Comparison of ENCODE assay signal across 1 cellular context in the genomic region with DNA sequence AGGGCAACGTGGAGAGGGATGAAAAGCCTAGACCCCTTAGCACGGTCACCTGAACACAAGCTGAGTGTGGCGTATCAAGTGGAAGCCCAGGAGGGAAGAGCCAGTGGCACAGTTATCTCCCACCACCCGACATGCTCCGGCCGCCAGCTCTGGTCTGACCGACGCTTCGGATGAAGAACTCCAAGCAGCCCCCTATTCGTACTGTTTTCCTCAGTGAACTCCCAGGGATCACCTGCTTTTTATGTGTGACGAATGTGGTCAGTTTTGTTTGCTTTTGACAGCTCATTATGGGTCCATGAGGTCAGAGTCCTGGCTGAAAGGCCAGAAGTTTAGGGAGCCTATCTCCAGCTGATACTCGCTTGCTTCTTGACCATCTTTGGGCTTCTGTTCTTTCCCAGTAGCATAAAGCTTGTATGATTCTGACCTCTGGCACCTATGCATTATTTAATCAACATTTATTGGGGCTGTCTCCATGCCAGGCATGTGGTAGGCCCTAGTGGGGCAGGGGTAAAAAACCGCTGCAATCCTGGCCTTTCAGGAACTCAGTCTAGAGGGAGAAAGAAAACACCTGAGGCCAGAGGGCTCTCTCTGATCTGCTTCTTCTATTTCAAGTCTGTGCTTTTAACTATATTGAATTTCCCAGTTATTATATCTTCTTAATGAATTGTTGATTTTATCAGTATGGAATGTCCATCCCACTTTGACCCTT.
TF ChIP-seq lines count a peak whose summit lies in the region.

No MANE protein-coding gene starts in this region.

TF ChIP-seq in HepG2, 621 proteins besides CTCF, POLR2A, EP300 and RAD21 (continued from another document and continues in another):
- TF ChIP-seq, protein P1, sequence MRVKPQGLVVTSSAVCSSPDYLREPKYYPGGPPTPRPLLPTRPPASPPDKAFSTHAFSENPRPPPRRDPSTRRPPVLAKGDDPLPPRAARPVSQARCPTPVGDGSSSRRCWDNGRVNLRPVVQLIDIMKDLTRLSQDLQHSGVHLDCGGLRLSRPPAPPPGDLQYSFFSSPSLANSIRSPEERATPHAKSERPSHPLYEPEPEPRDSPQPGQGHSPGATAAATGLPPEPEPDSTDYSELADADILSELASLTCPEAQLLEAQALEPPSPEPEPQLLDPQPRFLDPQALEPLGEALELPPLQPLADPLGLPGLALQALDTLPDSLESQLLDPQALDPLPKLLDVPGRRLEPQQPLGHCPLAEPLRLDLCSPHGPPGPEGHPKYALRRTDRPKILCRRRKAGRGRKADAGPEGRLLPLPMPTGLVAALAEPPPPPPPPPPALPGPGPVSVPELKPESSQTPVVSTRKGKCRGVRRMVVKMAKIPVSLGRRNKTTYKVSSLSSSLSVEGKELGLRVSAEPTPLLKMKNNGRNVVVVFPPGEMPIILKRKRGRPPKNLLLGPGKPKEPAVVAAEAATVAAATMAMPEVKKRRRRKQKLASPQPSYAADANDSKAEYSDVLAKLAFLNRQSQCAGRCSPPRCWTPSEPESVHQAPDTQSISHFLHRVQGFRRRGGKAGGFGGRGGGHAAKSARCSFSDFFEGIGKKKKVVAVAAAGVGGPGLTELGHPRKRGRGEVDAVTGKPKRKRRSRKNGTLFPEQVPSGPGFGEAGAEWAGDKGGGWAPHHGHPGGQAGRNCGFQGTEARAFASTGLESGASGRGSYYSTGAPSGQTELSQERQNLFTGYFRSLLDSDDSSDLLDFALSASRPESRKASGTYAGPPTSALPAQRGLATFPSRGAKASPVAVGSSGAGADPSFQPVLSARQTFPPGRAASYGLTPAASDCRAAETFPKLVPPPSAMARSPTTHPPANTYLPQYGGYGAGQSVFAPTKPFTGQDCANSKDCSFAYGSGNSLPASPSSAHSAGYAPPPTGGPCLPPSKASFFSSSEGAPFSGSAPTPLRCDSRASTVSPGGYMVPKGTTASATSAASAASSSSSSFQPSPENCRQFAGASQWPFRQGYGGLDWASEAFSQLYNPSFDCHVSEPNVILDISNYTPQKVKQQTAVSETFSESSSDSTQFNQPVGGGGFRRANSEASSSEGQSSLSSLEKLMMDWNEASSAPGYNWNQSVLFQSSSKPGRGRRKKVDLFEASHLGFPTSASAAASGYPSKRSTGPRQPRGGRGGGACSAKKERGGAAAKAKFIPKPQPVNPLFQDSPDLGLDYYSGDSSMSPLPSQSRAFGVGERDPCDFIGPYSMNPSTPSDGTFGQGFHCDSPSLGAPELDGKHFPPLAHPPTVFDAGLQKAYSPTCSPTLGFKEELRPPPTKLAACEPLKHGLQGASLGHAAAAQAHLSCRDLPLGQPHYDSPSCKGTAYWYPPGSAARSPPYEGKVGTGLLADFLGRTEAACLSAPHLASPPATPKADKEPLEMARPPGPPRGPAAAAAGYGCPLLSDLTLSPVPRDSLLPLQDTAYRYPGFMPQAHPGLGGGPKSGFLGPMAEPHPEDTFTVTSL (CRISPR knock-in tag; IDR thresholded peaks at IDR 0.05; ENCODE audit: borderline replicate concordance): peak; percentile 94; the same call in 1 of the 2 replicates
- TF ChIP-seq CCAR2 (optimal IDR thresholded peaks at IDR 0.05; ENCODE audit: low read depth, low read length): no peak
- TF ChIP-seq ZNF33A (CRISPR knock-in tag; IDR thresholded peaks at IDR 0.05; ENCODE audit: borderline replicate concordance): peak; percentile 45; the same call in 1 of the 2 replicates
- no peak for TF ChIP-seq ZNF546 (CRISPR knock-in tag; conservative IDR thresholded peaks at IDR 0.05)
- TF ChIP-seq ZNF747 (CRISPR knock-in tag; IDR thresholded peaks at IDR 0.05; ENCODE audit: borderline replicate concordance): peak; percentile 66; the same call in 1 of the 2 replicates
- TF ChIP-seq ELF3 (CRISPR knock-in tag; IDR thresholded peaks at IDR 0.05): peak; percentile 65
- peak; percentile 48; the same call in 1 of the 2 replicates for TF ChIP-seq SPEN (CRISPR knock-in tag; IDR thresholded peaks at IDR 0.05; ENCODE audit: low read depth)
- TF ChIP-seq, protein P2, sequence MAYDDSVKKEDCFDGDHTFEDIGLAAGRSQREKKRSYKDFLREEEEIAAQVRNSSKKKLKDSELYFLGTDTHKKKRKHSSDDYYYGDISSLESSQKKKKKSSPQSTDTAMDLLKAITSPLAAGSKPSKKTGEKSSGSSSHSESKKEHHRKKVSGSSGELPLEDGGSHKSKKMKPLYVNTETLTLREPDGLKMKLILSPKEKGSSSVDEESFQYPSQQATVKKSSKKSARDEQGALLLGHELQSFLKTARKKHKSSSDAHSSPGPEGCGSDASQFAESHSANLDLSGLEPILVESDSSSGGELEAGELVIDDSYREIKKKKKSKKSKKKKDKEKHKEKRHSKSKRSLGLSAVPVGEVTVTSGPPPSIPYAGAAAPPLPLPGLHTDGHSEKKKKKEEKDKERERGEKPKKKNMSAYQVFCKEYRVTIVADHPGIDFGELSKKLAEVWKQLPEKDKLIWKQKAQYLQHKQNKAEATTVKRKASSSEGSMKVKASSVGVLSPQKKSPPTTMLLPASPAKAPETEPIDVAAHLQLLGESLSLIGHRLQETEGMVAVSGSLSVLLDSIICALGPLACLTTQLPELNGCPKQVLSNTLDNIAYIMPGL (CRISPR knock-in tag; IDR thresholded peaks at IDR 0.05; ENCODE audit: borderline replicate concordance in 1 of 2, low read depth in 1 of 2): peak in 1 of 2 experiments; percentile 15; a peak in 2 of 4 replicates
- TF ChIP-seq SOX5 (CRISPR knock-in tag; IDR thresholded peaks at IDR 0.05; ENCODE audit: borderline replicate concordance): peak; percentile 76
- TF ChIP-seq ESRRA (CRISPR knock-in tag; IDR thresholded peaks at IDR 0.05; ENCODE audit: low read depth): peak; percentile 81
- peak; percentile 22; the same call in 1 of the 2 replicates for TF ChIP-seq THAP11 (CRISPR knock-in tag; IDR thresholded peaks at IDR 0.05)
- 0 out of 2 replicates have a peak, but pooled peaks have one; percentile 4 for TF ChIP-seq ZNF772 (CRISPR knock-in tag; IDR thresholded peaks at IDR 0.05)
- TF ChIP-seq, protein P3, sequence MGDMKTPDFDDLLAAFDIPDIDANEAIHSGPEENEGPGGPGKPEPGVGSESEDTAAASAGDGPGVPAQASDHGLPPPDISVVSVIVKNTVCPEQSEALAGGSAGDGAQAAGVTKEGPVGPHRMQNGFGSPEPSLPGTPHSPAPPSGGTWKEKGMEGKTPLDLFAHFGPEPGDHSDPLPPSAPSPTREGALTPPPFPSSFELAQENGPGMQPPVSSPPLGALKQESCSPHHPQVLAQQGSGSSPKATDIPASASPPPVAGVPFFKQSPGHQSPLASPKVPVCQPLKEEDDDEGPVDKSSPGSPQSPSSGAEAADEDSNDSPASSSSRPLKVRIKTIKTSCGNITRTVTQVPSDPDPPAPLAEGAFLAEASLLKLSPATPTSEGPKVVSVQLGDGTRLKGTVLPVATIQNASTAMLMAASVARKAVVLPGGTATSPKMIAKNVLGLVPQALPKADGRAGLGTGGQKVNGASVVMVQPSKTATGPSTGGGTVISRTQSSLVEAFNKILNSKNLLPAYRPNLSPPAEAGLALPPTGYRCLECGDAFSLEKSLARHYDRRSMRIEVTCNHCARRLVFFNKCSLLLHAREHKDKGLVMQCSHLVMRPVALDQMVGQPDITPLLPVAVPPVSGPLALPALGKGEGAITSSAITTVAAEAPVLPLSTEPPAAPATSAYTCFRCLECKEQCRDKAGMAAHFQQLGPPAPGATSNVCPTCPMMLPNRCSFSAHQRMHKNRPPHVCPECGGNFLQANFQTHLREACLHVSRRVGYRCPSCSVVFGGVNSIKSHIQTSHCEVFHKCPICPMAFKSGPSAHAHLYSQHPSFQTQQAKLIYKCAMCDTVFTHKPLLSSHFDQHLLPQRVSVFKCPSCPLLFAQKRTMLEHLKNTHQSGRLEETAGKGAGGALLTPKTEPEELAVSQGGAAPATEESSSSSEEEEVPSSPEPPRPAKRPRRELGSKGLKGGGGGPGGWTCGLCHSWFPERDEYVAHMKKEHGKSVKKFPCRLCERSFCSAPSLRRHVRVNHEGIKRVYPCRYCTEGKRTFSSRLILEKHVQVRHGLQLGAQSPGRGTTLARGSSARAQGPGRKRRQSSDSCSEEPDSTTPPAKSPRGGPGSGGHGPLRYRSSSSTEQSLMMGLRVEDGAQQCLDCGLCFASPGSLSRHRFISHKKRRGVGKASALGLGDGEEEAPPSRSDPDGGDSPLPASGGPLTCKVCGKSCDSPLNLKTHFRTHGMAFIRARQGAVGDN (CRISPR knock-in tag; IDR thresholded peaks at IDR 0.05): peak; percentile 93
- TF ChIP-seq ZNF577 (CRISPR knock-in tag; IDR thresholded peaks at IDR 0.05; ENCODE audit: borderline replicate concordance, low read depth): no peak
- TF ChIP-seq MBNL3 (CRISPR knock-in tag; conservative IDR thresholded peaks at IDR 0.05): no peak
- peak; percentile 81 for TF ChIP-seq POLR2AphosphoS5 (IDR thresholded peaks at IDR 0.05; ENCODE audit: low read depth, low read length)
- TF ChIP-seq, protein P4, sequence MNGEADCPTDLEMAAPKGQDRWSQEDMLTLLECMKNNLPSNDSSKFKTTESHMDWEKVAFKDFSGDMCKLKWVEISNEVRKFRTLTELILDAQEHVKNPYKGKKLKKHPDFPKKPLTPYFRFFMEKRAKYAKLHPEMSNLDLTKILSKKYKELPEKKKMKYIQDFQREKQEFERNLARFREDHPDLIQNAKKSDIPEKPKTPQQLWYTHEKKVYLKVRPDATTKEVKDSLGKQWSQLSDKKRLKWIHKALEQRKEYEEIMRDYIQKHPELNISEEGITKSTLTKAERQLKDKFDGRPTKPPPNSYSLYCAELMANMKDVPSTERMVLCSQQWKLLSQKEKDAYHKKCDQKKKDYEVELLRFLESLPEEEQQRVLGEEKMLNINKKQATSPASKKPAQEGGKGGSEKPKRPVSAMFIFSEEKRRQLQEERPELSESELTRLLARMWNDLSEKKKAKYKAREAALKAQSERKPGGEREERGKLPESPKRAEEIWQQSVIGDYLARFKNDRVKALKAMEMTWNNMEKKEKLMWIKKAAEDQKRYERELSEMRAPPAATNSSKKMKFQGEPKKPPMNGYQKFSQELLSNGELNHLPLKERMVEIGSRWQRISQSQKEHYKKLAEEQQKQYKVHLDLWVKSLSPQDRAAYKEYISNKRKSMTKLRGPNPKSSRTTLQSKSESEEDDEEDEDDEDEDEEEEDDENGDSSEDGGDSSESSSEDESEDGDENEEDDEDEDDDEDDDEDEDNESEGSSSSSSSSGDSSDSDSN (CRISPR knock-in tag; IDR thresholded peaks at IDR 0.05): no peak
- TF ChIP-seq SIX4 (CRISPR knock-in tag; IDR thresholded peaks at IDR 0.05): no peak
- no peak for TF ChIP-seq ZNF30 (CRISPR knock-in tag; IDR thresholded peaks at IDR 0.05)
- peak; percentile 20; the same call in 1 of the 2 replicates for TF ChIP-seq ZSCAN25 (CRISPR knock-in tag; IDR thresholded peaks at IDR 0.05)
- TF ChIP-seq, protein P5, sequence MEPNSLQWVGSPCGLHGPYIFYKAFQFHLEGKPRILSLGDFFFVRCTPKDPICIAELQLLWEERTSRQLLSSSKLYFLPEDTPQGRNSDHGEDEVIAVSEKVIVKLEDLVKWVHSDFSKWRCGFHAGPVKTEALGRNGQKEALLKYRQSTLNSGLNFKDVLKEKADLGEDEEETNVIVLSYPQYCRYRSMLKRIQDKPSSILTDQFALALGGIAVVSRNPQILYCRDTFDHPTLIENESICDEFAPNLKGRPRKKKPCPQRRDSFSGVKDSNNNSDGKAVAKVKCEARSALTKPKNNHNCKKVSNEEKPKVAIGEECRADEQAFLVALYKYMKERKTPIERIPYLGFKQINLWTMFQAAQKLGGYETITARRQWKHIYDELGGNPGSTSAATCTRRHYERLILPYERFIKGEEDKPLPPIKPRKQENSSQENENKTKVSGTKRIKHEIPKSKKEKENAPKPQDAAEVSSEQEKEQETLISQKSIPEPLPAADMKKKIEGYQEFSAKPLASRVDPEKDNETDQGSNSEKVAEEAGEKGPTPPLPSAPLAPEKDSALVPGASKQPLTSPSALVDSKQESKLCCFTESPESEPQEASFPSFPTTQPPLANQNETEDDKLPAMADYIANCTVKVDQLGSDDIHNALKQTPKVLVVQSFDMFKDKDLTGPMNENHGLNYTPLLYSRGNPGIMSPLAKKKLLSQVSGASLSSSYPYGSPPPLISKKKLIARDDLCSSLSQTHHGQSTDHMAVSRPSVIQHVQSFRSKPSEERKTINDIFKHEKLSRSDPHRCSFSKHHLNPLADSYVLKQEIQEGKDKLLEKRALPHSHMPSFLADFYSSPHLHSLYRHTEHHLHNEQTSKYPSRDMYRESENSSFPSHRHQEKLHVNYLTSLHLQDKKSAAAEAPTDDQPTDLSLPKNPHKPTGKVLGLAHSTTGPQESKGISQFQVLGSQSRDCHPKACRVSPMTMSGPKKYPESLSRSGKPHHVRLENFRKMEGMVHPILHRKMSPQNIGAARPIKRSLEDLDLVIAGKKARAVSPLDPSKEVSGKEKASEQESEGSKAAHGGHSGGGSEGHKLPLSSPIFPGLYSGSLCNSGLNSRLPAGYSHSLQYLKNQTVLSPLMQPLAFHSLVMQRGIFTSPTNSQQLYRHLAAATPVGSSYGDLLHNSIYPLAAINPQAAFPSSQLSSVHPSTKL (CRISPR knock-in tag; IDR thresholded peaks at IDR 0.05): peak; percentile 79
- TF ChIP-seq, protein P6, sequence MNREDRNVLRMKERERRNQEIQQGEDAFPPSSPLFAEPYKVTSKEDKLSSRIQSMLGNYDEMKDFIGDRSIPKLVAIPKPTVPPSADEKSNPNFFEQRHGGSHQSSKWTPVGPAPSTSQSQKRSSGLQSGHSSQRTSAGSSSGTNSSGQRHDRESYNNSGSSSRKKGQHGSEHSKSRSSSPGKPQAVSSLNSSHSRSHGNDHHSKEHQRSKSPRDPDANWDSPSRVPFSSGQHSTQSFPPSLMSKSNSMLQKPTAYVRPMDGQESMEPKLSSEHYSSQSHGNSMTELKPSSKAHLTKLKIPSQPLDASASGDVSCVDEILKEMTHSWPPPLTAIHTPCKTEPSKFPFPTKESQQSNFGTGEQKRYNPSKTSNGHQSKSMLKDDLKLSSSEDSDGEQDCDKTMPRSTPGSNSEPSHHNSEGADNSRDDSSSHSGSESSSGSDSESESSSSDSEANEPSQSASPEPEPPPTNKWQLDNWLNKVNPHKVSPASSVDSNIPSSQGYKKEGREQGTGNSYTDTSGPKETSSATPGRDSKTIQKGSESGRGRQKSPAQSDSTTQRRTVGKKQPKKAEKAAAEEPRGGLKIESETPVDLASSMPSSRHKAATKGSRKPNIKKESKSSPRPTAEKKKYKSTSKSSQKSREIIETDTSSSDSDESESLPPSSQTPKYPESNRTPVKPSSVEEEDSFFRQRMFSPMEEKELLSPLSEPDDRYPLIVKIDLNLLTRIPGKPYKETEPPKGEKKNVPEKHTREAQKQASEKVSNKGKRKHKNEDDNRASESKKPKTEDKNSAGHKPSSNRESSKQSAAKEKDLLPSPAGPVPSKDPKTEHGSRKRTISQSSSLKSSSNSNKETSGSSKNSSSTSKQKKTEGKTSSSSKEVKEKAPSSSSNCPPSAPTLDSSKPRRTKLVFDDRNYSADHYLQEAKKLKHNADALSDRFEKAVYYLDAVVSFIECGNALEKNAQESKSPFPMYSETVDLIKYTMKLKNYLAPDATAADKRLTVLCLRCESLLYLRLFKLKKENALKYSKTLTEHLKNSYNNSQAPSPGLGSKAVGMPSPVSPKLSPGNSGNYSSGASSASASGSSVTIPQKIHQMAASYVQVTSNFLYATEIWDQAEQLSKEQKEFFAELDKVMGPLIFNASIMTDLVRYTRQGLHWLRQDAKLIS (CRISPR knock-in tag; IDR thresholded peaks at IDR 0.05): no peak
- TF ChIP-seq, protein P7, sequence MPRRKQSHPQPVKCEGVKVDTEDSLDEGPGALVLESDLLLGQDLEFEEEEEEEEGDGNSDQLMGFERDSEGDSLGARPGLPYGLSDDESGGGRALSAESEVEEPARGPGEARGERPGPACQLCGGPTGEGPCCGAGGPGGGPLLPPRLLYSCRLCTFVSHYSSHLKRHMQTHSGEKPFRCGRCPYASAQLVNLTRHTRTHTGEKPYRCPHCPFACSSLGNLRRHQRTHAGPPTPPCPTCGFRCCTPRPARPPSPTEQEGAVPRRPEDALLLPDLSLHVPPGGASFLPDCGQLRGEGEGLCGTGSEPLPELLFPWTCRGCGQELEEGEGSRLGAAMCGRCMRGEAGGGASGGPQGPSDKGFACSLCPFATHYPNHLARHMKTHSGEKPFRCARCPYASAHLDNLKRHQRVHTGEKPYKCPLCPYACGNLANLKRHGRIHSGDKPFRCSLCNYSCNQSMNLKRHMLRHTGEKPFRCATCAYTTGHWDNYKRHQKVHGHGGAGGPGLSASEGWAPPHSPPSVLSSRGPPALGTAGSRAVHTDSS (CRISPR knock-in tag; conservative IDR thresholded peaks at IDR 0.05): no peak
- TF ChIP-seq ZNF446 (CRISPR knock-in tag; IDR thresholded peaks at IDR 0.05): peak; percentile 42; the same call in 1 of the 2 replicates
- TF ChIP-seq ZNF878 (CRISPR knock-in tag; IDR thresholded peaks at IDR 0.05): 0 out of 2 replicates have a peak, but pooled peaks have one; percentile 28
